ENCODE assay signal across 23 cellular contexts in genomic region chr4:52201705-52202104, GRCh38.
A peak's percentile ranks its signal among the peaks of the same experiment; 100 is the strongest.
DNase-seq lines count a peak whose midpoint lies in the region; FAIRE-seq and TF ChIP-seq lines count a peak whose summit lies in the region.
"Had no signal": no experiment of that assay in that cellular context is flagged by ENCODE, and none has a peak within 500 bp of the region (broad histone marks: within the 10 kb centered on the region; RNA-seq: fewer than 3 reads in every experiment).

No MANE protein-coding gene starts in this region.

- H3K36me3 ChIP-seq in mesendoderm (ENCODE audit: control insufficient read depth, insufficient read depth, low read length): no peaks in the 10 kb centered on the region
- H3K36me3 ChIP-seq: BLaER1, SJSA1 had no signal

- H3K23ac ChIP-seq in mesendoderm (ENCODE audit: low read length): no peak overlapping the region

- no peak overlapping the region for H3K56ac ChIP-seq in mesendoderm (ENCODE audit: low read length)

- FAIRE-seq in GM12892 (lab: Jason Lieb, UNC): no peak
- FAIRE-seq: A204.1, GM18507, H54, RCC 7860 had no signal

- no peak overlapping the region for H2AK5ac ChIP-seq in mesendoderm (ENCODE audit: low read length)

- H2BK5ac ChIP-seq in mesendoderm (ENCODE audit: low read length): no peak overlapping the region

- H3K18ac ChIP-seq in mesendoderm (ENCODE audit: low read length): no peak overlapping the region

- H3K4me3 ChIP-seq in AG10803 (ENCODE audit: low read length): no peak overlapping the region
- no peak overlapping the region for H3K4me3 ChIP-seq in mesendoderm (ENCODE audit: low read length)
- H3K4me3 ChIP-seq: BLaER1, SJSA1 had no signal

- H3K27me3 ChIP-seq in mesendoderm (ENCODE audit: insufficient read depth, low read length, poor library complexity): no peaks in the 10 kb centered on the region
- H3K27me3 ChIP-seq: BLaER1, SJSA1 had no signal

- H3K79me1 ChIP-seq in mesendoderm (ENCODE audit: low read length): no peaks in the 10 kb centered on the region

- H3K4me2 ChIP-seq in mesendoderm (ENCODE audit: low read length): no peak overlapping the region
- H3K4me2 ChIP-seq: BLaER1 had no signal

- H3K9ac ChIP-seq in mesendoderm (ENCODE audit: low read length): no peak overlapping the region
- H3K9ac ChIP-seq: BLaER1 had no signal

- H3K79me2 ChIP-seq in mesendoderm (ENCODE audit: control insufficient read depth, insufficient read depth, low read length): no peaks in the 10 kb centered on the region

- no peak overlapping the region for H4K5ac ChIP-seq in mesendoderm (ENCODE audit: low read length)

- H2BK120ac ChIP-seq in mesendoderm (ENCODE audit: low read depth, low read length): no peak overlapping the region

- no peak overlapping the region for H3K4ac ChIP-seq in mesendoderm (ENCODE audit: low read depth, low read length)

- H3K4me1 ChIP-seq in mesendoderm (ENCODE audit: control insufficient read depth, low read depth, low read length): no peaks in the 10 kb centered on the region
- H3K4me1 ChIP-seq: BLaER1, SJSA1 had no signal

- WGBS in mesendoderm (ENCODE audit: extremely low coverage, insufficient coverage, low lambda C conversion rate): no CpG with 5 or more reads among the region's 1 CpG

- H2BK15ac ChIP-seq in mesendoderm (replicated peaks; ENCODE audit: low read depth): no peak overlapping the region

- TF ChIP-seq POLR2A in GM12892 (IDR thresholded peaks at IDR 0.05; ENCODE audit: low read depth, low read length): no peak

- H4K8ac ChIP-seq in mesendoderm (ENCODE audit: low read depth, low read length): no peak overlapping the region

- no peak for TF ChIP-seq CTCF in AG10803 (conservative IDR thresholded peaks at IDR 0.05; ENCODE audit: low read length)

- H3K27ac ChIP-seq in mesendoderm (ENCODE audit: low read depth, low read length): no peak overlapping the region
- H3K27ac ChIP-seq: BLaER1, SJSA1 had no signal

- DNase-seq in AG10803 (ENCODE audit: low read depth): peak; percentile 12
- peak; percentile 14 for DNase-seq in HT1080 (ENCODE audit: low read depth)
- peak; percentile 8 for DNase-seq in glomerular visceral epithelial cell (ENCODE audit: extremely low spot score)
- peak; percentile 84 for DNase-seq in mesendoderm
- DNase-seq in NK-92 (lab: John Stamatoyannopoulos, UW; ENCODE audit: unreplicated experiment): no peak
- DNase-seq in pons (ENCODE audit: low spot score): no peak
- DNase-seq in GM12892 (ENCODE audit: insufficient read length): no peak
- no peak for DNase-seq in activated CD8-positive, alpha-beta memory T cell treated with anti-CD3 and anti-CD28 coated beads, Interleukin-2, amount 50 U/mL, for 4 hours
- DNase-seq: CD4-positive, alpha-beta T cell; COR-L47; DMS79; KG1; NCI-H1105 treated with DMSO at 0.1 percent for 48 hours; NCI-H2081; NCI-H2171; OCI-M1; T-helper 1 cell had no signal

Comparison
In these comparisons a context has a peak if more than half of its experiments do, and no peak if none do; other contexts are left out.
1. DNase-seq: peak in AG10803 (single experiment), HT1080 (single experiment), glomerular visceral epithelial cell (single experiment) and mesendoderm (single experiment); none in NK-92 (single experiment), pons (single experiment), GM12892 (single experiment) and activated CD8-positive, alpha-beta memory T cell treated with anti-CD3 and anti-CD28 coated beads, Interleukin-2, amount 50 U/mL, for 4 hours (single experiment).